ENCODE assay signal across 1 cellular context in the genomic region with DNA sequence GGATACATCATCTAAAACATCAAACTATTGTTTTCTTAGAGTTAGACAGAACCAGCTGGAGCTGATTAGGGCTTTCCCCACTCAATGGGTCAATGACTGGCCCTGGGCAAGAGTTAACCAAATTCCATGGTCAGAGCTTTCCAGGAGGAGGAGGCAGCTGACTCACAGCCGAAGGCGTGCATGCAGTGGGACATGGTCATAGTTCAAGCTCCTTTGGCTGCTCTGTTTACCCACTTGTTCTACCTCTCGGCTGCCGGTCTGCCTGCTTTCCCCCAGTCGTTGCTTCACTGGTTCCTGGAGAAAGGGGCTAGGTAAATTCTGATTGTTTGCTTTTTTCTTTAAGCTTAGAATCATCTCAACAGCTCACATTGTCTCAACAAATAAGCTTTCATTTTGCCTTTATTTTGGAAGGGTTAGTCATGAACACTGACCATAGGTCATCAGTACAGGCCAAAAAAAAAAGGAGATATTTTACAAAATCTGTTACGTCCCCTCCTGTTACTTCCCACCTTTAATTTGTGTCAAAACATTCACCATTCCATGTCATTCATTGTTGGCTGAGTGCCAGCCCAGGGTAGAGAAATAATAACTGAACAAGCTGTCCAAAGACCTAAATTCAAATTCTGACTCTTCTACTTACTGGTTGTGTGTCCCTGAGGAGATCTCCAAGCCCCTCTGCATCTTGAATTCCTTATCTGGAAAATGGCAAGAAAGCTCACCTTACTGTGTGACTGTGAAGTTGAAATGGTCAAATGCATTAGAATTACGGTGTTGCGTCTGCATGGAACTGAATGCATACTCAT.
TF ChIP-seq lines count a peak whose summit lies in the region.

No MANE protein-coding gene starts in this region.

TF ChIP-seq in HepG2, 621 proteins besides CTCF, POLR2A, EP300 and RAD21 (continued from another document and continues in another):
- TF ChIP-seq KIAA2018 (CRISPR knock-in tag; IDR thresholded peaks at IDR 0.05; ENCODE audit: borderline replicate concordance) (no peak), ZNF792 (CRISPR knock-in tag; IDR thresholded peaks at IDR 0.05) (peak; percentile 65; the same call in 1 of the 2 replicates), ZNF44 (CRISPR knock-in tag; IDR thresholded peaks at IDR 0.05) (no peak), ZNF672 (CRISPR knock-in tag; IDR thresholded peaks at IDR 0.05) (no peak), ZNF674 (CRISPR knock-in tag; IDR thresholded peaks at IDR 0.05; ENCODE audit: low read depth) (no peak), ZBTB25 (CRISPR knock-in tag; IDR thresholded peaks at IDR 0.05) (no peak), SMC3 (IDR thresholded peaks at IDR 0.05; ENCODE audit: low read length) (peak; percentile 11; the same call in 1 of the 2 replicates), SRSF1 (optimal IDR thresholded peaks at IDR 0.05; ENCODE audit: low read depth, low read length) (no peak), ZNF660 (CRISPR knock-in tag; IDR thresholded peaks at IDR 0.05; ENCODE audit: borderline replicate concordance, low read depth) (no peak), HOXD1 (CRISPR knock-in tag; IDR thresholded peaks at IDR 0.05) (0 out of 2 replicates have a peak, but pooled peaks have one; percentile 28), ELF3 (CRISPR knock-in tag; IDR thresholded peaks at IDR 0.05) (peak; percentile 66; the same call in 1 of the 2 replicates), GLMP (CRISPR knock-in tag; IDR thresholded peaks at IDR 0.05; ENCODE audit: borderline replicate concordance) (no peak), ZNF75D (CRISPR knock-in tag; IDR thresholded peaks at IDR 0.05; ENCODE audit: borderline replicate concordance) (no peak), ZNF20 (CRISPR knock-in tag; IDR thresholded peaks at IDR 0.05) (no peak), MZF1 (CRISPR knock-in tag; IDR thresholded peaks at IDR 0.05; ENCODE audit: borderline replicate concordance) (no peak), AFF4 (CRISPR knock-in tag; IDR thresholded peaks at IDR 0.05) (no peak), GATA4 (IDR thresholded peaks at IDR 0.05; ENCODE audit: borderline replicate concordance, low read depth) (peak; percentile 45; the same call in 1 of the 2 replicates), ELF1 (CRISPR knock-in tag; IDR thresholded peaks at IDR 0.05) (no peak), TBX2 (CRISPR knock-in tag; IDR thresholded peaks at IDR 0.05; ENCODE audit: borderline replicate concordance) (peak; percentile 68), HHEX (CRISPR knock-in tag; IDR thresholded peaks at IDR 0.05) (no peak), ZNF563 (CRISPR knock-in tag; IDR thresholded peaks at IDR 0.05) (0 out of 2 replicates have a peak, but pooled peaks have one; percentile 23), ZBTB7B (CRISPR knock-in tag; IDR thresholded peaks at IDR 0.05) (peak; percentile 92), SYNCRIP (IDR thresholded peaks at IDR 0.05; ENCODE audit: insufficient read depth, low read depth, low read length) (no peak), ATM (IDR thresholded peaks at IDR 0.05; ENCODE audit: borderline replicate concordance) (no peak), ZMYM3 (CRISPR knock-in tag; IDR thresholded peaks at IDR 0.05) (peak; percentile 68; the same call in 1 of the 2 replicates), ZBTB1 (CRISPR knock-in tag; IDR thresholded peaks at IDR 0.05; ENCODE audit: borderline replicate concordance) (no peak), CBX1 (IDR thresholded peaks at IDR 0.05; ENCODE audit: low read depth) (no peak), SATB2 (CRISPR knock-in tag; IDR thresholded peaks at IDR 0.05) (no peak), MTF2 (CRISPR knock-in tag; IDR thresholded peaks at IDR 0.05; ENCODE audit: borderline replicate concordance) (no peak), PAWR (CRISPR knock-in tag; IDR thresholded peaks at IDR 0.05; ENCODE audit: borderline replicate concordance) (no peak), NAIF1 (CRISPR knock-in tag; IDR thresholded peaks at IDR 0.05; ENCODE audit: borderline replicate concordance) (no peak), MBD4 (IDR thresholded peaks at IDR 0.05; ENCODE audit: borderline replicate concordance, low read length) (no peak), ZNF569 (CRISPR knock-in tag; IDR thresholded peaks at IDR 0.05; ENCODE audit: borderline replicate concordance) (no peak)
- TF ChIP-seq, protein P1, sequence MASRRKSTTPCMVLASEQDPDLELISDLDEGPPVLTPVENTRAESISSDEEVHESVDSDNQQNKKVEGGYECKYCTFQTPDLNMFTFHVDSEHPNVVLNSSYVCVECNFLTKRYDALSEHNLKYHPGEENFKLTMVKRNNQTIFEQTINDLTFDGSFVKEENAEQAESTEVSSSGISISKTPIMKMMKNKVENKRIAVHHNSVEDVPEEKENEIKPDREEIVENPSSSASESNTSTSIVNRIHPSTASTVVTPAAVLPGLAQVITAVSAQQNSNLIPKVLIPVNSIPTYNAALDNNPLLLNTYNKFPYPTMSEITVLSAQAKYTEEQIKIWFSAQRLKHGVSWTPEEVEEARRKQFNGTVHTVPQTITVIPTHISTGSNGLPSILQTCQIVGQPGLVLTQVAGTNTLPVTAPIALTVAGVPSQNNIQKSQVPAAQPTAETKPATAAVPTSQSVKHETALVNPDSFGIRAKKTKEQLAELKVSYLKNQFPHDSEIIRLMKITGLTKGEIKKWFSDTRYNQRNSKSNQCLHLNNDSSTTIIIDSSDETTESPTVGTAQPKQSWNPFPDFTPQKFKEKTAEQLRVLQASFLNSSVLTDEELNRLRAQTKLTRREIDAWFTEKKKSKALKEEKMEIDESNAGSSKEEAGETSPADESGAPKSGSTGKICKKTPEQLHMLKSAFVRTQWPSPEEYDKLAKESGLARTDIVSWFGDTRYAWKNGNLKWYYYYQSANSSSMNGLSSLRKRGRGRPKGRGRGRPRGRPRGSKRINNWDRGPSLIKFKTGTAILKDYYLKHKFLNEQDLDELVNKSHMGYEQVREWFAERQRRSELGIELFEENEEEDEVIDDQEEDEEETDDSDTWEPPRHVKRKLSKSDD (CRISPR knock-in tag; IDR thresholded peaks at IDR 0.05; ENCODE audit: low read depth), result no peak
- TF ChIP-seq, protein P2, sequence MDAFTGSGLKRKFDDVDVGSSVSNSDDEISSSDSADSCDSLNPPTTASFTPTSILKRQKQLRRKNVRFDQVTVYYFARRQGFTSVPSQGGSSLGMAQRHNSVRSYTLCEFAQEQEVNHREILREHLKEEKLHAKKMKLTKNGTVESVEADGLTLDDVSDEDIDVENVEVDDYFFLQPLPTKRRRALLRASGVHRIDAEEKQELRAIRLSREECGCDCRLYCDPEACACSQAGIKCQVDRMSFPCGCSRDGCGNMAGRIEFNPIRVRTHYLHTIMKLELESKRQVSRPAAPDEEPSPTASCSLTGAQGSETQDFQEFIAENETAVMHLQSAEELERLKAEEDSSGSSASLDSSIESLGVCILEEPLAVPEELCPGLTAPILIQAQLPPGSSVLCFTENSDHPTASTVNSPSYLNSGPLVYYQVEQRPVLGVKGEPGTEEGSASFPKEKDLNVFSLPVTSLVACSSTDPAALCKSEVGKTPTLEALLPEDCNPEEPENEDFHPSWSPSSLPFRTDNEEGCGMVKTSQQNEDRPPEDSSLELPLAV (CRISPR knock-in tag; conservative IDR thresholded peaks at IDR 0.05; ENCODE audit: low read depth), result no peak
- TF ChIP-seq, protein P3, sequence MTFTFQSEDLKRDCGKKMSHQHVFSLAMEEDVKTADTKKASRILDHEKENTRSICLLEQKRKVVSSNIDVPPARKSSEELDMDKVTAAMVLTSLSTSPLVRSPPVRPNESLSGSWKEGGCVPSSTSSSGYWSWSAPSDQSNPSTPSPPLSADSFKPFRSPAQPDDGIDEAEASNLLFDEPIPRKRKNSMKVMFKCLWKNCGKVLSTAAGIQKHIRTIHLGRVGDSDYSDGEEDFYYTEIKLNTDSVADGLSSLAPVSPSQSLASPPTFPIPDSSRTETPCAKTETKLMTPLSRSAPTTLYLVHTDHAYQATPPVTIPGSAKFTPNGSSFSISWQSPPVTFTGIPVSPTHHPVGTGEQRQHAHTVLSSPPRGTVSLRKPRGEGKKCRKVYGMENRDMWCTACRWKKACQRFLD (CRISPR knock-in tag; IDR thresholded peaks at IDR 0.05; ENCODE audit: borderline replicate concordance), result no peak
